Comparison of ENCODE assay signal across 26 cellular contexts in genomic region chr5:149470942-149471341, GRCh38.
DNase-seq lines count a peak whose midpoint lies in the region; ATAC-seq, FAIRE-seq and TF ChIP-seq lines count a peak whose summit lies in the region.
"Had no signal": no experiment of that assay in that cellular context is flagged by ENCODE, and none has a peak within 500 bp of the region (broad histone marks: within the 10 kb centered on the region; RNA-seq: fewer than 3 reads in every experiment).

No MANE protein-coding gene starts in this region.

- H3K56ac ChIP-seq in mesendoderm (ENCODE audit: low read length), result no peak overlapping the region

- H3K4me3 Mint-ChIP-seq in HFFc6, result no peak overlapping the region
- H3K4me3 Mint-ChIP-seq: activated CD4-positive, alpha-beta T cell treated with anti-CD3 and anti-CD28 coated beads for 36 hours; B cell; immature natural killer cell; memory B cell had no signal

- peak overlapping the region; percentile 78 for H4K91ac ChIP-seq in mesenchymal stem cell (ENCODE audit: low read length)

- TF ChIP-seq CTCF in HFFc6 (IDR thresholded peaks at IDR 0.05) (peak; percentile 21; the same call in 1 of the 2 replicates), breast epithelium (IDR thresholded peaks at IDR 0.05) (no peak)

- TF ChIP-seq POLR2A in breast epithelium (IDR thresholded peaks at IDR 0.05), result no peak

- intact Hi-C loops in breast epithelium (cut with DNase I; ENCODE audit: low total_unique reads), result no loop called here

- FAIRE-seq in small intestine (lab: Jason Lieb, UNC), result no peak
- FAIRE-seq: D721Med, G401.6 had no signal

- no peaks in the 10 kb centered on the region for H3K36me3 ChIP-seq in breast epithelium
- H3K36me3 ChIP-seq in mesenchymal stem cell (ENCODE audit: control insufficient read depth in 1 of 2, insufficient read depth in 2 of 2, low read depth in 1 of 2, low read length in 2 of 2), result no peaks in the 10 kb centered on the region
- no peaks in the 10 kb centered on the region for H3K36me3 ChIP-seq in small intestine (ENCODE audit: control insufficient read depth in 2 of 2, insufficient read depth in 2 of 2, low read length in 2 of 2)
- H3K36me3 ChIP-seq in mesendoderm (ENCODE audit: control insufficient read depth, insufficient read depth, low read length), result no peaks in the 10 kb centered on the region
- H3K36me3 ChIP-seq: adrenal gland, cardiac muscle cell, SJSA1 had no signal

- H3K4me2 ChIP-seq in mesenchymal stem cell (ENCODE audit: low read length, poor library complexity, severe bottlenecking) (no peak overlapping the region), mesendoderm (ENCODE audit: low read length) (no peak overlapping the region)

- H3K4me3 ChIP-seq in breast epithelium (no peak overlapping the region), mesenchymal stem cell (ENCODE audit: insufficient read depth in 1 of 2, low read depth in 1 of 2, low read length in 2 of 2) (no peak overlapping the region), small intestine (ENCODE audit: low read depth in 1 of 2, low read length in 2 of 2) (no peak overlapping the region), mesendoderm (ENCODE audit: low read length) (no peak overlapping the region)
- H3K4me3 ChIP-seq: adrenal gland, cardiac muscle cell, SJSA1 had no signal

- peak overlapping the region; percentile 51 for H3K27ac Mint-ChIP-seq in HFFc6
- H3K27ac Mint-ChIP-seq: activated CD4-positive, alpha-beta T cell treated with anti-CD3 and anti-CD28 coated beads for 36 hours; B cell; immature natural killer cell; memory B cell had no signal

- no peaks in the 10 kb centered on the region for H3K79me2 ChIP-seq in mesendoderm (ENCODE audit: control insufficient read depth, insufficient read depth, low read length)

- no peak overlapping the region for H3K23ac ChIP-seq in mesenchymal stem cell (ENCODE audit: low read length in 2 of 2)
- H3K23ac ChIP-seq in mesendoderm (ENCODE audit: low read length), result no peak overlapping the region

- no peak for DNase-seq in HFFc6
- DNase-seq in breast epithelium (ENCODE audit: low spot score in 2 of 2), result no peak
- DNase-seq in mesenchymal stem cell, result no peak
- DNase-seq in small intestine, result no peak
- DNase-seq in A172 (ENCODE audit: low spot score), result no peak
- DNase-seq in mesendoderm, result no peak
- DNase-seq in NCI-H2171 treated with DMSO at 0.1 percent for 48 hours (lab: John Stamatoyannopoulos, UW), result no peak
- DNase-seq: activated CD4-positive, alpha-beta T cell treated with anti-CD3 and anti-CD28 coated beads for 36 hours; activated effector memory CD4-positive, alpha-beta T cell treated with Interleukin-2 at 50 U/mL for 16 hours; effector CD4-positive, alpha-beta T cell; HCEC 1CT; immature natural killer cell; Karpas-422; NCI-H1105; NCI-H774; OCI-M1; stimulated activated CD4-positive, alpha-beta T cell treated with anti-CD3 and anti-CD28 coated beads, Interleukin-2, amount 100 ng/mL, for 48 hours; T-helper 9 cell had no signal

- peak overlapping the region; percentile 58 to 75 for H2BK12ac ChIP-seq in mesenchymal stem cell (ENCODE audit: low read length in 2 of 2)

- no peaks in the 10 kb centered on the region for H3K36me3 Mint-ChIP-seq in HFFc6 (ENCODE audit: low read depth)
- H3K36me3 Mint-ChIP-seq: immature natural killer cell, memory B cell had no signal

- H3K4me1 ChIP-seq in breast epithelium (peaks cover 0 to 7% of the 10 kb centered on the region in 2 donors), mesenchymal stem cell (ENCODE audit: control insufficient read depth, insufficient read depth, low read depth, low read length) (peaks cover 21% of the 10 kb centered on the region), small intestine (ENCODE audit: control insufficient read depth in 2 of 2, insufficient read depth in 1 of 2, low read depth in 1 of 2, low read length in 1 of 2) (peaks cover 4 to 10% of the 10 kb centered on the region in 2 donors), mesendoderm (ENCODE audit: control insufficient read depth, low read depth, low read length) (no peaks in the 10 kb centered on the region)

- no peaks in the 10 kb centered on the region for H3K27me3 ChIP-seq in breast epithelium
- no peaks in the 10 kb centered on the region for H3K27me3 ChIP-seq in mesenchymal stem cell (ENCODE audit: control insufficient read depth in 1 of 2, insufficient read depth in 1 of 2, low read length in 2 of 2)
- no peaks in the 10 kb centered on the region for H3K27me3 ChIP-seq in small intestine (ENCODE audit: control insufficient read depth in 2 of 2, insufficient read depth in 2 of 2, low read length in 2 of 2)
- H3K27me3 ChIP-seq in mesendoderm (ENCODE audit: insufficient read depth, low read length, poor library complexity), result no peaks in the 10 kb centered on the region
- H3K27me3 ChIP-seq: adrenal gland, cardiac muscle cell, SJSA1 had no signal

- H3K9me3 ChIP-seq in breast epithelium (no peaks in the 10 kb centered on the region), mesenchymal stem cell (ENCODE audit: control insufficient read depth, low read length) (no peaks in the 10 kb centered on the region), small intestine (ENCODE audit: control insufficient read depth, low read depth) (no peaks in the 10 kb centered on the region)
- H3K9me3 ChIP-seq: adrenal gland, SJSA1 had no signal

- H2AK5ac ChIP-seq in mesenchymal stem cell (ENCODE audit: low read length, severe bottlenecking) (no peak overlapping the region), mesendoderm (ENCODE audit: low read length) (no peak overlapping the region)

- H3K9ac ChIP-seq in mesenchymal stem cell (ENCODE audit: low read length), result peak overlapping the region; percentile 66
- H3K9ac ChIP-seq in mesendoderm (ENCODE audit: low read length), result no peak overlapping the region

- H3K4me1 Mint-ChIP-seq in HFFc6 (ENCODE audit: low read depth), result peaks cover 47% of the 10 kb centered on the region
- H3K4me1 Mint-ChIP-seq: activated CD4-positive, alpha-beta T cell treated with anti-CD3 and anti-CD28 coated beads for 36 hours; B cell; immature natural killer cell; memory B cell had no signal

- ATAC-seq in GM19452 (IDR thresholded peaks at IDR 0.05; ENCODE audit: unreplicated experiment), result no peak
- ATAC-seq: activated CD4-positive, alpha-beta T cell treated with anti-CD3 and anti-CD28 coated beads for 36 hours had no signal

- no peak overlapping the region for H3K14ac ChIP-seq in mesenchymal stem cell (ENCODE audit: low read length in 2 of 2)

- no peak overlapping the region for H2BK5ac ChIP-seq in mesenchymal stem cell (ENCODE audit: low read depth, low read length, poor library complexity, severe bottlenecking)
- H2BK5ac ChIP-seq in mesendoderm (ENCODE audit: low read length), result no peak overlapping the region

- H3K79me1 ChIP-seq in mesenchymal stem cell (replicated peaks; ENCODE audit: low read length, poor library complexity, severe bottlenecking) (no peaks in the 10 kb centered on the region), mesendoderm (ENCODE audit: low read length) (no peaks in the 10 kb centered on the region)

- peaks cover 12% of the 10 kb centered on the region for H3K27me3 Mint-ChIP-seq in HFFc6 (ENCODE audit: insufficient read depth)

- H2BK15ac ChIP-seq in mesenchymal stem cell (ENCODE audit: low read depth, poor library complexity, severe bottlenecking) (no peak overlapping the region), mesendoderm (replicated peaks; ENCODE audit: low read depth) (no peak overlapping the region)

- no peak overlapping the region for H2BK120ac ChIP-seq in mesenchymal stem cell (ENCODE audit: low read depth, low read length)
- H2BK120ac ChIP-seq in mesendoderm (ENCODE audit: low read depth, low read length), result no peak overlapping the region

- H3K9me3 Mint-ChIP-seq in HFFc6, result no peaks in the 10 kb centered on the region
- H3K9me3 Mint-ChIP-seq: immature natural killer cell, memory B cell had no signal

- H3K4ac ChIP-seq in mesenchymal stem cell (ENCODE audit: low read depth in 1 of 2, low read length in 2 of 2) (no peak overlapping the region), mesendoderm (ENCODE audit: low read depth, low read length) (no peak overlapping the region)

- WGBS in mesenchymal stem cell, result 89% methylated on average over 6 of the region's 6 CpGs
- 73 to 75% (median 74%) methylated on average over 6 of the region's 6 CpGs for WGBS in small intestine, 3 donors
- WGBS in mesendoderm (ENCODE audit: extremely low coverage, insufficient coverage, low lambda C conversion rate), result no CpG with 5 or more reads among the region's 6 CpGs

- H3K18ac ChIP-seq in mesenchymal stem cell (ENCODE audit: low read depth in 1 of 2, low read length in 2 of 2) (peak overlapping the region in 1 of 2 experiments; percentile 28), mesendoderm (ENCODE audit: low read length) (no peak overlapping the region)

- H4K8ac ChIP-seq in mesenchymal stem cell (ENCODE audit: low read length) (peak overlapping the region; percentile 69), mesendoderm (ENCODE audit: low read depth, low read length) (no peak overlapping the region)

- H4K5ac ChIP-seq in mesendoderm (ENCODE audit: low read length), result no peak overlapping the region

- H2AFZ ChIP-seq in mesenchymal stem cell (ENCODE audit: low read depth, low read length), result peak overlapping the region; percentile 89

- peak overlapping the region; percentile 71 to 76 for H3K27ac ChIP-seq in breast epithelium
- H3K27ac ChIP-seq in mesenchymal stem cell (ENCODE audit: low read length, poor library complexity, severe bottlenecking), result no peak overlapping the region
- peak overlapping the region; percentile 68 to 93 for H3K27ac ChIP-seq in small intestine (ENCODE audit: low read depth in 1 of 2, low read length in 1 of 2)
- no peak overlapping the region for H3K27ac ChIP-seq in mesendoderm (ENCODE audit: low read depth, low read length)
- H3K27ac ChIP-seq: cardiac muscle cell, SJSA1 had no signal

Comparison
In these comparisons a context has a peak if more than half of its experiments do, and no peak if none do; other contexts are left out.
1. H3K27ac ChIP-seq: peak in breast epithelium (2 of 2) and small intestine (2 of 2); none in mesenchymal stem cell (single experiment) and mesendoderm (single experiment).